Comparison of ENCODE assay signal across 9 cellular contexts in the genomic region with DNA sequence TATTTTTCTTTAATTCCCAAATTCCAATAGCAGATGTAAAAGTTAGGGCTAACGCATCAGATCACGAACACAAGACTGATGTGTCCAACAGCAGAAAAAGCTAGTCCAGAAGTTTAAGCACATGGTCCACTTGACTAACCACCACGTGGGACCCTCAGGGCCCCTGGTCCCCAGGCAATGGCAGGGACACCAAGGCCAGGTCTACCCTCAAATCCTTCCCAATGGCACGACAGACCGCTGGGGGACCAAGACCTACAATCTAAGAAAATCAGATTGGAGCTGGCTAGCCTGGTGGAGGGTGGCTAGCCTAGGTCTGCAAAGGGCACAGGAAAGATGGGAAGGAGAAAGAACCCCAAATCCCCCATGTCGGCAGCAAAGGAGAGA. TPM values are rescaled to one million over a fixed set of nuclear protein-coding genes. Genes with fewer than 3 reads are reported as not detected.
A peak's percentile ranks its signal among the peaks of the same experiment; 100 is the strongest.
DNase-seq lines count a peak whose midpoint lies in the region; ATAC-seq, FAIRE-seq and TF ChIP-seq lines count a peak whose summit lies in the region.
"Had no signal": no experiment of that assay in that cellular context is flagged by ENCODE, and none has a peak within 500 bp of the region (broad histone marks: within the 10 kb centered on the region; RNA-seq: fewer than 3 reads in every experiment).

No MANE protein-coding gene starts in this region.

- TF ChIP-seq CTCF in cardiac muscle cell (IDR thresholded peaks at IDR 0.05; ENCODE audit: low read depth, low read length) (no peak), K562 (IDR thresholded peaks at IDR 0.05 in 2 of 3, conservative IDR thresholded peaks at IDR 0.05 in 1 of 3; ENCODE audit: insufficient read depth in 2 of 3, low read depth in 1 of 3, low read length in 3 of 3) (no peak), vagina (IDR thresholded peaks at IDR 0.05) (no peak)

- H3K23ac ChIP-seq in mesendoderm (ENCODE audit: low read length) = no peak overlapping the region

- H3K9ac ChIP-seq in K562 (ENCODE audit: insufficient read depth in 1 of 2, low read depth in 2 of 2, low read length in 2 of 2) (peak overlapping the region; percentile 90 to 99), mesendoderm (ENCODE audit: low read length) (peak overlapping the region; percentile 95)

- H2BK15ac ChIP-seq in mesendoderm (replicated peaks; ENCODE audit: low read depth) = no peak overlapping the region

- POLR2A ChIA-PET in K562 (lab: Yijun Ruan, JAX) = interaction anchor here (1.1 to 2.5 kb wide), 9 partner anchors 10 to 183 kb away, joined by 3 to 16 read pairs (median 7); a partner anchor contains a TSS

- H2BK120ac ChIP-seq in mesendoderm (ENCODE audit: low read depth, low read length) = no peak overlapping the region

- H3K4me1 ChIP-seq in cardiac muscle cell (ENCODE audit: low read depth) (peaks cover 16% of the 10 kb centered on the region), K562 (replicated peaks in 1 of 2; ENCODE audit: control insufficient read depth in 2 of 2, insufficient read depth in 2 of 2, low read length in 2 of 2) (peaks cover 17 to 59% of the 10 kb centered on the region in 2 experiments), mesendoderm (ENCODE audit: control insufficient read depth, low read depth, low read length) (peaks cover 7% of the 10 kb centered on the region), vagina (peaks cover 67% of the 10 kb centered on the region)

- no peak overlapping the region for H2BK5ac ChIP-seq in mesendoderm (ENCODE audit: low read length)

- no peak overlapping the region for H4K8ac ChIP-seq in mesendoderm (ENCODE audit: low read depth, low read length)

- no peaks in the 10 kb centered on the region for H3K9me1 ChIP-seq in K562 (ENCODE audit: control insufficient read depth, insufficient read depth, low read length)

- H2AFZ ChIP-seq in K562 (ENCODE audit: low read depth, low read length) = no peak overlapping the region

- H4K20me1 ChIP-seq in K562 (replicated peaks; ENCODE audit: control insufficient read depth, insufficient read depth, low read length) = peaks cover 24% of the 10 kb centered on the region

- in situ Hi-C loops in K562 (cut with MboI) = no loop called here
- in situ Hi-C loops in G401 (cut with HindIII; ENCODE audit: low sequenced_read_pairs) = no loop called here

- intact Hi-C loops in left cardiac atrium (cut with DNase I) (loop anchor here in 1 of 2 donors (5.0 kb wide), 2 partner anchors 130 to 215 kb away; a partner anchor contains a TSS), K562 (cut with micrococcal nuclease) (loop anchor here (2.0 to 5.0 kb wide), 3 partner anchors 50 to 160 kb away; a partner anchor contains a TSS), vagina (cut with DNase I) (loop anchor here (5.0 kb wide), 3 partner anchors 90 to 225 kb away; a partner anchor contains a TSS)

- H3K36me3 ChIP-seq in cardiac muscle cell (peaks cover 7% of the 10 kb centered on the region), K562 (ENCODE audit: control insufficient read depth, insufficient read depth, low read length) (peaks cover 35% of the 10 kb centered on the region; the same call in 2 of the 3 replicates), mesendoderm (ENCODE audit: control insufficient read depth, insufficient read depth, low read length) (peaks cover 4% of the 10 kb centered on the region), vagina (peaks cover 4 to 10% of the 10 kb centered on the region in 2 donors)

- no peak overlapping the region for H3K4ac ChIP-seq in mesendoderm (ENCODE audit: low read depth, low read length)

- peak overlapping the region; percentile 95 for H3K4me3 ChIP-seq in cardiac muscle cell
- peak overlapping the region; percentile 92 for H3K4me3 ChIP-seq in K562
- H3K4me3 ChIP-seq in mesendoderm (ENCODE audit: low read length) = no peak overlapping the region
- peak overlapping the region; percentile 91 to 100 for H3K4me3 ChIP-seq in vagina

- no peak overlapping the region for H4K5ac ChIP-seq in mesendoderm (ENCODE audit: low read length)

- H3K27ac ChIP-seq in cardiac muscle cell (no peak overlapping the region), K562 (ENCODE audit: extremely low read depth, low read depth, low read length) (peak overlapping the region; percentile 86), mesendoderm (ENCODE audit: low read depth, low read length) (no peak overlapping the region), vagina (peak overlapping the region; percentile 95)

- FAIRE-seq in K562 (lab: Jason Lieb, UNC) = peak; percentile 59

- CTCF ChIA-PET in K562 (lab: Yijun Ruan, JAX; ENCODE audit: low intra/inter-chr PET ratio) = interaction anchor here (0.7 to 1.4 kb wide), 2 partner anchors 128 to 160 kb away, joined by 3 read pairs; a partner anchor contains a TSS

- BruUV-seq in K562 (replicated peaks; lab: Mats Ljungman, UMichigan) = no TSS peak

- no peak for ATAC-seq in left cardiac atrium
- peak; percentile 5; the same call in 2 of the 3 replicates for ATAC-seq in K562

- peaks cover 24% of the 10 kb centered on the region for H3K79me1 ChIP-seq in mesendoderm (ENCODE audit: low read length)

- H3K9me3 ChIP-seq in cardiac muscle cell (ENCODE audit: low read depth) (no peaks in the 10 kb centered on the region), K562 (replicated peaks; ENCODE audit: control insufficient read depth, insufficient read depth, low read depth, low read length) (no peaks in the 10 kb centered on the region), vagina (no peaks in the 10 kb centered on the region)

- TF ChIP-seq POLR2A in K562 (conservative IDR thresholded peaks at IDR 0.05) (no peak), vagina (IDR thresholded peaks at IDR 0.05) (no peak)

- no peaks in the 10 kb centered on the region for H3K27me3 ChIP-seq in cardiac muscle cell
- no peaks in the 10 kb centered on the region for H3K27me3 ChIP-seq in K562 (ENCODE audit: control insufficient read depth in 2 of 2, insufficient read depth in 2 of 2, low read length in 2 of 2)
- no peaks in the 10 kb centered on the region for H3K27me3 ChIP-seq in mesendoderm (ENCODE audit: insufficient read depth, low read length, poor library complexity)
- no peaks in the 10 kb centered on the region for H3K27me3 ChIP-seq in vagina

- H3K4me2 ChIP-seq in K562 (ENCODE audit: insufficient read depth, low read length) (peak overlapping the region; percentile 92), mesendoderm (ENCODE audit: low read length) (peak overlapping the region; percentile 71)

- TF ChIP-seq EP300 in K562 (IDR thresholded peaks at IDR 0.05; ENCODE audit: low read length) = no peak

- H3K79me2 ChIP-seq in K562 (ENCODE audit: control insufficient read depth, insufficient read depth, low read length) = peaks cover 57% of the 10 kb centered on the region
- H3K79me2 ChIP-seq in mesendoderm (ENCODE audit: control insufficient read depth, insufficient read depth, low read length) = peaks cover 45% of the 10 kb centered on the region

- H2AK5ac ChIP-seq in mesendoderm (ENCODE audit: low read length) = no peak overlapping the region

- peak overlapping the region; percentile 93 for H3K56ac ChIP-seq in mesendoderm (ENCODE audit: low read length)

- DNase-seq in cardiac muscle cell (ENCODE audit: low read depth in 1 of 2, low spot score in 1 of 2) (no peak), left cardiac atrium (no peak), K562 (ENCODE audit: extremely low read depth in 1 of 4, low spot score in 3 of 4) (peak in 2 of 4 experiments; percentile 21 to 23), mesendoderm (no peak), vagina (ENCODE audit: extremely low spot score in 2 of 2) (no peak), NCI-H1694 treated with DMSO at 0.1 percent for 48 hours (lab: John Stamatoyannopoulos, UW) (no peak), DMS153 (lab: John Stamatoyannopoulos, UW) (no peak), G401 (ENCODE audit: low spot score) (no peak)

- no peak for TF ChIP-seq RAD21 in K562 (CRISPR knock-in tag; conservative IDR thresholded peaks at IDR 0.05 in 1 of 2, IDR thresholded peaks at IDR 0.05 in 1 of 2)

- no peak overlapping the region for H3K18ac ChIP-seq in mesendoderm (ENCODE audit: low read length)

- WGBS in K562 (ENCODE audit: insufficient coverage, low coverage, missing lambda C conversion rate) = 13% methylated on average over 6 of the region's 6 CpGs
- WGBS in mesendoderm (ENCODE audit: extremely low coverage, insufficient coverage, low lambda C conversion rate) = no CpG with 5 or more reads among the region's 6 CpGs

RNA-seq across cellular contexts. Expression of a gene that starts 1.5 kb away (rescaled TPM):
- total RNA-seq in cardiac muscle cell (31.9 and 53.2 TPM in 2 replicates), left cardiac atrium (10 to 100 TPM; 25.8 to 31.0 TPM), K562 (2014; rRNA removed) (30.6 and 33.6 TPM in 2 replicates), K562 (2014; rRNA removed; fragmentation: Illumina TruSeq; extraction: Trizol) (7.7 and 8.0 TPM in 2 replicates), K562 (2015; rRNA removed; fragmentation: Illumina TruSeq; extraction: Trizol) (20.0 and 21.0 TPM in 2 replicates), K562 (2021) (57.8 and 76.2 TPM in 2 replicates), vagina (20.6 TPM)
- polyA plus RNA-seq in cardiac muscle cell (14.0 and 20.1 TPM in 2 replicates), K562 (2011; rRNA removed) (9.7 and 12.7 TPM in 2 replicates), K562 (2014; fragmentation: Illumina TruSeq; extraction: Trizol) (16.8 and 24.3 TPM in 2 replicates), K562 (2014; fragmentation: Nextera tagmentation; extraction: Ambion mirVana) (1 to 10 TPM in 1 of 2 experiments, under 1 TPM in 1; 0.56 to 1.6 TPM), K562 (2014; rRNA removed) (39.5 and 59.2 TPM in 2 replicates)
- total RNA-seq in K562 (2011; cell fraction: chromatin; rRNA removed; ENCODE audit: low replicate concordance) = 84.5 and 200 TPM in 2 replicates
- 145 and 152 TPM in 2 replicates for total RNA-seq in K562 (2011; cell fraction: nucleolus; rRNA removed)
- total RNA-seq in K562 (2011; cell fraction: nucleoplasm; rRNA removed) = 94.7 and 102 TPM in 2 replicates
- 7.7 and 14.4 TPM in 2 replicates for polyA plus RNA-seq in K562 (2011; cell fraction: cytosol; rRNA removed)
- 110 and 242 TPM in 2 replicates for polyA plus RNA-seq in K562 (2011; cell fraction: nucleus; rRNA removed)
- polyA plus RNA-seq in K562 (2012) = 26.8 and 38.9 TPM in 2 replicates
- 3.1 and 4.1 TPM in 2 replicates for polyA minus RNA-seq in K562 (2011; rRNA and poly(A)+ RNA removed)
- 11.6 and 11.9 TPM in 2 replicates for polyA minus RNA-seq in K562 (2011; cell fraction: cytosol; rRNA and poly(A)+ RNA removed)
- 40.9 and 52.5 TPM in 2 replicates for polyA minus RNA-seq in K562 (2011; cell fraction: nucleus; rRNA and poly(A)+ RNA removed)
- polyA plus RNA-seq in mesendoderm (2013, experiment 1 of 2) = 23.5 TPM
- 25.0 TPM for polyA plus RNA-seq in mesendoderm (2013, experiment 2 of 2)
- 20.6 and 28.1 TPM in 2 replicates for total RNA-seq in G401 (2014; rRNA removed; shearing (Covaris generic))

RNA-seq across cellular contexts. Expression of a gene that starts 13.4 kb away (rescaled TPM):
- 30.6 and 45.7 TPM in 2 replicates for total RNA-seq in cardiac muscle cell
- polyA plus RNA-seq in cardiac muscle cell = 40.2 and 68.3 TPM in 2 replicates
- 10 to 100 TPM; 23.2 to 29.0 TPM for total RNA-seq in left cardiac atrium
- 7.9 and 28.1 TPM in 2 replicates for total RNA-seq in K562 (2011; cell fraction: chromatin; rRNA removed; ENCODE audit: low replicate concordance)
- total RNA-seq in K562 (2011; cell fraction: nucleolus; rRNA removed) = 39.7 and 46.0 TPM in 2 replicates
- 24.5 and 27.6 TPM in 2 replicates for total RNA-seq in K562 (2011; cell fraction: nucleoplasm; rRNA removed)
- total RNA-seq in K562 (2014; rRNA removed) = 150 and 214 TPM in 2 replicates
- total RNA-seq in K562 (2014; rRNA removed; fragmentation: Illumina TruSeq; extraction: Trizol) = 46.7 and 49.9 TPM in 2 replicates
- 115 TPM in 2 replicates for total RNA-seq in K562 (2015; rRNA removed; fragmentation: Illumina TruSeq; extraction: Trizol)
- 109 TPM in 2 replicates for total RNA-seq in K562 (2021)
- polyA plus RNA-seq in K562 (2011; rRNA removed) = 43.3 and 68.9 TPM in 2 replicates
- 72.5 and 209 TPM in 2 replicates for polyA plus RNA-seq in K562 (2011; cell fraction: cytosol; rRNA removed)
- polyA plus RNA-seq in K562 (2011; cell fraction: nucleus; rRNA removed) = 33.6 and 51.3 TPM in 2 replicates
- 73.1 and 110 TPM in 2 replicates for polyA plus RNA-seq in K562 (2012)
- 46.0 and 87.4 TPM in 2 replicates for polyA plus RNA-seq in K562 (2014; fragmentation: Illumina TruSeq; extraction: Trizol)
- 10 to 100 TPM; 11.5 to 27.1 TPM for polyA plus RNA-seq in K562 (2014; fragmentation: Nextera tagmentation; extraction: Ambion mirVana)
- 163 and 191 TPM in 2 replicates for polyA plus RNA-seq in K562 (2014; rRNA removed)
- polyA minus RNA-seq in K562 (2011; rRNA and poly(A)+ RNA removed) = 7.4 and 14.3 TPM in 2 replicates
- polyA minus RNA-seq in K562 (2011; cell fraction: cytosol; rRNA and poly(A)+ RNA removed) = 17.0 and 39.1 TPM in 2 replicates
- 11.8 and 12.6 TPM in 2 replicates for polyA minus RNA-seq in K562 (2011; cell fraction: nucleus; rRNA and poly(A)+ RNA removed)
- 115 TPM for polyA plus RNA-seq in mesendoderm (2013, experiment 1 of 2)
- polyA plus RNA-seq in mesendoderm (2013, experiment 2 of 2) = 113 TPM
- total RNA-seq in vagina = 44.0 TPM
- 116 and 136 TPM in 2 replicates for total RNA-seq in G401 (2014; rRNA removed; shearing (Covaris generic))

RNA-seq across cellular contexts. Expression of a gene that starts 19.0 kb away (rescaled TPM):
- total RNA-seq in cardiac muscle cell (233 and 234 TPM in 2 replicates), left cardiac atrium (100 to 1,000 TPM; 125 to 153 TPM), K562 (2014; rRNA removed) (125 and 171 TPM in 2 replicates), K562 (2014; rRNA removed; fragmentation: Illumina TruSeq; extraction: Trizol) (25.4 and 37.1 TPM in 2 replicates), K562 (2015; rRNA removed; fragmentation: Illumina TruSeq; extraction: Trizol) (74.1 and 78.5 TPM in 2 replicates), K562 (2021) (320 and 323 TPM in 2 replicates), vagina (283 TPM)
- polyA plus RNA-seq in cardiac muscle cell (241 and 286 TPM in 2 replicates), K562 (2011; rRNA removed) (83.8 and 104 TPM in 2 replicates), K562 (2014; fragmentation: Illumina TruSeq; extraction: Trizol) (212 and 251 TPM in 2 replicates), K562 (2014; fragmentation: Nextera tagmentation; extraction: Ambion mirVana) (1 to 10 TPM in 1 of 2 experiments, under 1 TPM in 1; 0.65 to 5.2 TPM), K562 (2014; rRNA removed) (189 and 193 TPM in 2 replicates)
- total RNA-seq in K562 (2011; cell fraction: chromatin; rRNA removed; ENCODE audit: low replicate concordance) = 52.2 and 165 TPM in 2 replicates
- total RNA-seq in K562 (2011; cell fraction: nucleolus; rRNA removed) = 119 and 144 TPM in 2 replicates
- 70.5 and 76.0 TPM in 2 replicates for total RNA-seq in K562 (2011; cell fraction: nucleoplasm; rRNA removed)
- 142 and 275 TPM in 2 replicates for polyA plus RNA-seq in K562 (2011; cell fraction: cytosol; rRNA removed)
- polyA plus RNA-seq in K562 (2011; cell fraction: nucleus; rRNA removed) = 125 and 179 TPM in 2 replicates
- polyA plus RNA-seq in K562 (2012) = 243 and 314 TPM in 2 replicates
- polyA minus RNA-seq in K562 (2011; rRNA and poly(A)+ RNA removed) = 21.4 and 50.9 TPM in 2 replicates
- polyA minus RNA-seq in K562 (2011; cell fraction: cytosol; rRNA and poly(A)+ RNA removed) = 89.4 and 98.0 TPM in 2 replicates
- 23.0 and 27.4 TPM in 2 replicates for polyA minus RNA-seq in K562 (2011; cell fraction: nucleus; rRNA and poly(A)+ RNA removed)
- polyA plus RNA-seq in mesendoderm (2013, experiment 1 of 2) = 68.1 TPM
- polyA plus RNA-seq in mesendoderm (2013, experiment 2 of 2) = 70.0 TPM
- 232 and 241 TPM in 2 replicates for total RNA-seq in G401 (2014; rRNA removed; shearing (Covaris generic))

RNA-seq across cellular contexts. Expression of a gene that starts 27.7 kb away (rescaled TPM):
- 0.60 TPM in 1 of 2 replicates, not detected in the other for total RNA-seq in cardiac muscle cell
- 0.34 and 0.46 TPM in 2 replicates for polyA plus RNA-seq in cardiac muscle cell
- not detected for total RNA-seq in left cardiac atrium
- total RNA-seq in K562 (2011; cell fraction: chromatin; rRNA removed; ENCODE audit: low replicate concordance) = 0.60 TPM in 1 of 2 replicates, not detected in the other
- total RNA-seq in K562 (2011; cell fraction: nucleolus; rRNA removed) = 0.26 and 0.33 TPM in 2 replicates
- not detected in 2 replicates for total RNA-seq in K562 (2011; cell fraction: nucleoplasm; rRNA removed)
- 0.20 TPM in 1 of 2 replicates, not detected in the other for total RNA-seq in K562 (2014; rRNA removed)
- total RNA-seq in K562 (2014; rRNA removed; fragmentation: Illumina TruSeq; extraction: Trizol) = not detected in 2 replicates
- total RNA-seq in K562 (2015; rRNA removed; fragmentation: Illumina TruSeq; extraction: Trizol) = not detected in 2 replicates
- not detected in 2 replicates for total RNA-seq in K562 (2021)
- polyA plus RNA-seq in K562 (2011; rRNA removed) = 0.07 and 0.20 TPM in 2 replicates
- polyA plus RNA-seq in K562 (2011; cell fraction: cytosol; rRNA removed) = 0.12 and 0.15 TPM in 2 replicates
- polyA plus RNA-seq in K562 (2011; cell fraction: nucleus; rRNA removed) = 0.29 and 0.53 TPM in 2 replicates
- polyA plus RNA-seq in K562 (2012) = 0.10 TPM in 1 of 2 replicates, not detected in the other
- not detected in 2 replicates for polyA plus RNA-seq in K562 (2014; fragmentation: Illumina TruSeq; extraction: Trizol)
- polyA plus RNA-seq in K562 (2014; fragmentation: Nextera tagmentation; extraction: Ambion mirVana) = under 1 TPM in 1 of 2 experiments, not detected in 1; 0.06 TPM
- 0.41 TPM in 1 of 2 replicates, not detected in the other for polyA plus RNA-seq in K562 (2014; rRNA removed)
- not detected in 2 replicates for polyA minus RNA-seq in K562 (2011; rRNA and poly(A)+ RNA removed)
- polyA minus RNA-seq in K562 (2011; cell fraction: cytosol; rRNA and poly(A)+ RNA removed) = not detected in 2 replicates
- not detected in 2 replicates for polyA minus RNA-seq in K562 (2011; cell fraction: nucleus; rRNA and poly(A)+ RNA removed)
- polyA plus RNA-seq in mesendoderm (2013, experiment 1 of 2) = 0.13 TPM
- 0.22 TPM for polyA plus RNA-seq in mesendoderm (2013, experiment 2 of 2)
- total RNA-seq in vagina = not detected
- not detected in 2 replicates for total RNA-seq in G401 (2014; rRNA removed; shearing (Covaris generic))
- total RNA-seq: HT1080 had no signal

RNA-seq across cellular contexts. Expression of a gene that starts 36.3 kb away (rescaled TPM):
- total RNA-seq in cardiac muscle cell (not detected in 2 replicates), left cardiac atrium (not detected), K562 (2014; rRNA removed) (not detected in 2 replicates), K562 (2014; rRNA removed; fragmentation: Illumina TruSeq; extraction: Trizol) (not detected in 2 replicates), K562 (2015; rRNA removed; fragmentation: Illumina TruSeq; extraction: Trizol) (not detected in 2 replicates), K562 (2021) (not detected in 2 replicates), vagina (0.49 TPM)
- polyA plus RNA-seq in cardiac muscle cell (not detected in 2 replicates), K562 (2011; rRNA removed) (not detected in 2 replicates), K562 (2014; fragmentation: Illumina TruSeq; extraction: Trizol) (not detected in 2 replicates), K562 (2014; fragmentation: Nextera tagmentation; extraction: Ambion mirVana) (not detected), K562 (2014; rRNA removed) (not detected in 2 replicates)
- not detected in 2 replicates for total RNA-seq in K562 (2011; cell fraction: chromatin; rRNA removed; ENCODE audit: low replicate concordance)
- total RNA-seq in K562 (2011; cell fraction: nucleolus; rRNA removed) = not detected in 2 replicates
- not detected in 2 replicates for total RNA-seq in K562 (2011; cell fraction: nucleoplasm; rRNA removed)
- not detected in 2 replicates for polyA plus RNA-seq in K562 (2011; cell fraction: cytosol; rRNA removed)
- not detected in 2 replicates for polyA plus RNA-seq in K562 (2011; cell fraction: nucleus; rRNA removed)
- not detected in 2 replicates for polyA plus RNA-seq in K562 (2012)
- not detected in 2 replicates for polyA minus RNA-seq in K562 (2011; rRNA and poly(A)+ RNA removed)
- polyA minus RNA-seq in K562 (2011; cell fraction: cytosol; rRNA and poly(A)+ RNA removed) = not detected in 2 replicates
- polyA minus RNA-seq in K562 (2011; cell fraction: nucleus; rRNA and poly(A)+ RNA removed) = not detected in 2 replicates
- 0.39 TPM for polyA plus RNA-seq in mesendoderm (2013, experiment 1 of 2)
- polyA plus RNA-seq in mesendoderm (2013, experiment 2 of 2) = 0.42 TPM
- 0.14 TPM in 1 of 2 replicates, not detected in the other for total RNA-seq in G401 (2014; rRNA removed; shearing (Covaris generic))
- total RNA-seq: HT1080 had no signal

Comparison
In these comparisons a context has a peak if more than half of its experiments do, and no peak if none do; other contexts are left out.
1. H3K27ac ChIP-seq: peak in K562 (single experiment) and vagina (single experiment); none in cardiac muscle cell (single experiment) and mesendoderm (single experiment).